Comparison of ENCODE assay signal across 1 cellular context in the genomic region with DNA sequence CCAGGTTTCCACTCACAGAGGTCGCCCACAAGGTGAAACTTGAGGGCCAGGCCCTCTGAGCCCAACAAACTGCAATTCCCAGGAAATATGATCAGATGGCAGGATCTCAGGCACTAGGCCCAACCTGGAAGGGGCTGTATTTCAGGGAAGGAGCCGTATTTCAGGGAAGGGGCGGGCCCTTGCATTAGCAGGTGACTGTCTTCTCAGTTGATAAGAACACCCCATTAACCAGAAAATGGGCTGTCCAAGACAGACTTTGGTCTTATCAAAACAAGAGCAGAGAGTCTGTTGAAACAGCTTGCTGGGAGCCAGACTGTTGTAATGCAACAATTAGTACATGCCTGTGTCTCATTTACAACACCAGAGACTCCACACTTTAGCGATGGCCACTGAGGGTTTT.
A peak's percentile ranks its signal among the peaks of the same experiment; 100 is the strongest.
TF ChIP-seq lines count a peak whose summit lies in the region.

No MANE protein-coding gene starts in this region.

TF ChIP-seq in K562, 482 proteins besides CTCF, POLR2A, EP300 and RAD21 (continued from another document and continues in another):
- TF ChIP-seq, protein P1, sequence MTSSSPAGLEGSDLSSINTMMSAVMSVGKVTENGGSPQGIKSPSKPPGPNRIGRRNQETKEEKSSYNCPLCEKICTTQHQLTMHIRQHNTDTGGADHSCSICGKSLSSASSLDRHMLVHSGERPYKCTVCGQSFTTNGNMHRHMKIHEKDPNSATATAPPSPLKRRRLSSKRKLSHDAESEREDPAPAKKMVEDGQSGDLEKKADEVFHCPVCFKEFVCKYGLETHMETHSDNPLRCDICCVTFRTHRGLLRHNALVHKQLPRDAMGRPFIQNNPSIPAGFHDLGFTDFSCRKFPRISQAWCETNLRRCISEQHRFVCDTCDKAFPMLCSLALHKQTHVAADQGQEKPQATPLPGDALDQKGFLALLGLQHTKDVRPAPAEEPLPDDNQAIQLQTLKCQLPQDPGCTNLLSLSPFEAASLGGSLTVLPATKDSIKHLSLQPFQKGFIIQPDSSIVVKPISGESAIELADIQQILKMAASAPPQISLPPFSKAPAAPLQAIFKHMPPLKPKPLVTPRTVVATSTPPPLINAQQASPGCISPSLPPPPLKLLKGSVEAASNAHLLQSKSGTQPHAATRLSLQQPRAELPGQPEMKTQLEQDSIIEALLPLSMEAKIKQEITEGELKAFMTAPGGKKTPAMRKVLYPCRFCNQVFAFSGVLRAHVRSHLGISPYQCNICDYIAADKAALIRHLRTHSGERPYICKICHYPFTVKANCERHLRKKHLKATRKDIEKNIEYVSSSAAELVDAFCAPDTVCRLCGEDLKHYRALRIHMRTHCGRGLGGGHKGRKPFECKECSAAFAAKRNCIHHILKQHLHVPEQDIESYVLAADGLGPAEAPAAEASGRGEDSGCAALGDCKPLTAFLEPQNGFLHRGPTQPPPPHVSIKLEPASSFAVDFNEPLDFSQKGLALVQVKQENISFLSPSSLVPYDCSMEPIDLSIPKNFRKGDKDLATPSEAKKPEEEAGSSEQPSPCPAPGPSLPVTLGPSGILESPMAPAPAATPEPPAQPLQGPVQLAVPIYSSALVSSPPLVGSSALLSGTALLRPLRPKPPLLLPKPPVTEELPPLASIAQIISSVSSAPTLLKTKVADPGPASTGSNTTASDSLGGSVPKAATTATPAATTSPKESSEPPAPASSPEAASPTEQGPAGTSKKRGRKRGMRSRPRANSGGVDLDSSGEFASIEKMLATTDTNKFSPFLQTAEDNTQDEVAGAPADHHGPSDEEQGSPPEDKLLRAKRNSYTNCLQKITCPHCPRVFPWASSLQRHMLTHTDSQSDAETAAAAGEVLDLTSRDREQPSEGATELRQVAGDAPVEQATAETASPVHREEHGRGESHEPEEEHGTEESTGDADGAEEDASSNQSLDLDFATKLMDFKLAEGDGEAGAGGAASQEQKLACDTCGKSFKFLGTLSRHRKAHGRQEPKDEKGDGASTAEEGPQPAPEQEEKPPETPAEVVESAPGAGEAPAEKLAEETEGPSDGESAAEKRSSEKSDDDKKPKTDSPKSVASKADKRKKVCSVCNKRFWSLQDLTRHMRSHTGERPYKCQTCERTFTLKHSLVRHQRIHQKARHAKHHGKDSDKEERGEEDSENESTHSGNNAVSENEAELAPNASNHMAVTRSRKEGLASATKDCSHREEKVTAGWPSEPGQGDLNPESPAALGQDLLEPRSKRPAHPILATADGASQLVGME (CRISPR knock-in tag; IDR thresholded peaks at IDR 0.05), result no peak
- no peak for TF ChIP-seq SIRT6 (IDR thresholded peaks at IDR 0.05; ENCODE audit: low read depth, low read length)
- peak; percentile 86 for TF ChIP-seq LCOR (CRISPR knock-in tag; IDR thresholded peaks at IDR 0.05)
- peak; percentile 76; the same call in 1 of the 2 replicates for TF ChIP-seq MYNN (IDR thresholded peaks at IDR 0.05)
- no peak for TF ChIP-seq MYNN (CRISPR knock-in tag; IDR thresholded peaks at IDR 0.05)
- TF ChIP-seq, protein P2, sequence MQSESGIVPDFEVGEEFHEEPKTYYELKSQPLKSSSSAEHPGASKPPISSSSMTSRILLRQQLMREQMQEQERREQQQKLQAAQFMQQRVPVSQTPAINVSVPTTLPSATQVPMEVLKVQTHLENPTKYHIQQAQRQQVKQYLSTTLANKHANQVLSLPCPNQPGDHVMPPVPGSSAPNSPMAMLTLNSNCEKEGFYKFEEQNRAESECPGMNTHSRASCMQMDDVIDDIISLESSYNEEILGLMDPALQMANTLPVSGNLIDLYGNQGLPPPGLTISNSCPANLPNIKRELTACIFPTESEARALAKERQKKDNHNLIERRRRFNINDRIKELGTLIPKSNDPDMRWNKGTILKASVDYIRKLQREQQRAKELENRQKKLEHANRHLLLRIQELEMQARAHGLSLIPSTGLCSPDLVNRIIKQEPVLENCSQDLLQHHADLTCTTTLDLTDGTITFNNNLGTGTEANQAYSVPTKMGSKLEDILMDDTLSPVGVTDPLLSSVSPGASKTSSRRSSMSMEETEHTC (IDR thresholded peaks at IDR 0.05), result 0 out of 2 replicates have a peak, but pooled peaks have one; percentile 50
- TF ChIP-seq, protein P3, sequence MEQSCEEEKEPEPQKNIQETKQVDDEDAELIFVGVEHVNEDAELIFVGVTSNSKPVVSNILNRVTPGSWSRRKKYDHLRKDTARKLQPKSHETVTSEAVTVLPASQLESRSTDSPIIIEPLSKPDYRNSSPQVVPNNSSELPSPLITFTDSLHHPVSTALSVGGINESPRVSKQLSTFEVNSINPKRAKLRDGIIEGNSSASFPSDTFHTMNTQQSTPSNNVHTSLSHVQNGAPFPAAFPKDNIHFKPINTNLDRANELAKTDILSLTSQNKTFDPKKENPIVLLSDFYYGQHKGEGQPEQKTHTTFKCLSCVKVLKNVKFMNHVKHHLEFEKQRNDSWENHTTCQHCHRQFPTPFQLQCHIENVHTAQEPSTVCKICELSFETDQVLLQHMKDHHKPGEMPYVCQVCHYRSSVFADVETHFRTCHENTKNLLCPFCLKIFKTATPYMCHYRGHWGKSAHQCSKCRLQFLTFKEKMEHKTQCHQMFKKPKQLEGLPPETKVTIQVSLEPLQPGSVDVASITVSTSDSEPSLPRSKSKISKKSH (CRISPR knock-in tag; IDR thresholded peaks at IDR 0.05), result no peak
- peak; percentile 36 to 65; a peak in 2 of 4 replicates for TF ChIP-seq FOXK2 (conservative IDR thresholded peaks at IDR 0.05 in 1 of 2, IDR thresholded peaks at IDR 0.05 in 1 of 2; ENCODE audit: low read depth in 2 of 2)
- peak; percentile 28; the same call in 1 of the 2 replicates for TF ChIP-seq CXXC5 (CRISPR knock-in tag; IDR thresholded peaks at IDR 0.05)
- peak; percentile 53; the same call in 1 of the 2 replicates for TF ChIP-seq SMARCE1 (IDR thresholded peaks at IDR 0.05)
- 0 out of 2 replicates have a peak, but pooled peaks have one; percentile 34 for TF ChIP-seq EHMT2 (IDR thresholded peaks at IDR 0.05)
- peak; percentile 19 to 25; a peak in 2 of 4 replicates for TF ChIP-seq NRF1 (conservative IDR thresholded peaks at IDR 0.05 in 1 of 2, IDR thresholded peaks at IDR 0.05 in 1 of 2)
- peak; percentile 38; the same call in 1 of the 2 replicates for TF ChIP-seq PHB2 (IDR thresholded peaks at IDR 0.05; ENCODE audit: low read depth)
- 0 out of 2 replicates have a peak, but pooled peaks have one; percentile 58 for TF ChIP-seq ZNF224 (CRISPR knock-in tag; IDR thresholded peaks at IDR 0.05)
- TF ChIP-seq CBX8 (IDR thresholded peaks at IDR 0.05; ENCODE audit: borderline replicate concordance, extremely low read depth, low read depth, low read length, poor library complexity, severe bottlenecking), result no peak
- TF ChIP-seq, protein P4, sequence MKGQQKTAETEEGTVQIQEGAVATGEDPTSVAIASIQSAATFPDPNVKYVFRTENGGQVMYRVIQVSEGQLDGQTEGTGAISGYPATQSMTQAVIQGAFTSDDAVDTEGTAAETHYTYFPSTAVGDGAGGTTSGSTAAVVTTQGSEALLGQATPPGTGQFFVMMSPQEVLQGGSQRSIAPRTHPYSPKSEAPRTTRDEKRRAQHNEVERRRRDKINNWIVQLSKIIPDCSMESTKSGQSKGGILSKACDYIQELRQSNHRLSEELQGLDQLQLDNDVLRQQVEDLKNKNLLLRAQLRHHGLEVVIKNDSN (CRISPR knock-in tag; IDR thresholded peaks at IDR 0.05), result peak; percentile 41; the same call in 1 of the 2 replicates
- TF ChIP-seq KHSRP (IDR thresholded peaks at IDR 0.05), result no peak
- peak; percentile 42 for TF ChIP-seq NFIC (IDR thresholded peaks at IDR 0.05)
- TF ChIP-seq DPF2 (IDR thresholded peaks at IDR 0.05), result peak; percentile 86
- TF ChIP-seq TEAD2 (tag; IDR thresholded peaks at IDR 0.05), result 0 out of 2 replicates have a peak, but pooled peaks have one; percentile 29
- TF ChIP-seq ZEB2 (IDR thresholded peaks at IDR 0.05), result peak; percentile 71; the same call in 1 of the 2 replicates
- TF ChIP-seq, protein P5, sequence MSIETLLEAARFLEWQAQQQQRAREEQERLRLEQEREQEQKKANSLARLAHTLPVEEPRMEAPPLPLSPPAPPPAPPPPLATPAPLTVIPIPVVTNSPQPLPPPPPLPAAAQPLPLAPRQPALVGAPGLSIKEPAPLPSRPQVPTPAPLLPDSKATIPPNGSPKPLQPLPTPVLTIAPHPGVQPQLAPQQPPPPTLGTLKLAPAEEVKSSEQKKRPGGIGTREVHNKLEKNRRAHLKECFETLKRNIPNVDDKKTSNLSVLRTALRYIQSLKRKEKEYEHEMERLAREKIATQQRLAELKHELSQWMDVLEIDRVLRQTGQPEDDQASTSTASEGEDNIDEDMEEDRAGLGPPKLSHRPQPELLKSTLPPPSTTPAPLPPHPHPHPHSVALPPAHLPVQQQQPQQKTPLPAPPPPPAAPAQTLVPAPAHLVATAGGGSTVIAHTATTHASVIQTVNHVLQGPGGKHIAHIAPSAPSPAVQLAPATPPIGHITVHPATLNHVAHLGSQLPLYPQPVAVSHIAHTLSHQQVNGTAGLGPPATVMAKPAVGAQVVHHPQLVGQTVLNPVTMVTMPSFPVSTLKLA (conservative IDR thresholded peaks at IDR 0.05), result 0 out of 4 replicates have a peak, but pooled peaks of 1 of the 2 experiments have one; percentile 30
- peak; percentile 45; the same call in 1 of the 2 replicates for TF ChIP-seq JUND (IDR thresholded peaks at IDR 0.05; ENCODE audit: borderline replicate concordance, low read depth, low read length)
- no peak; the same call in 2 of the 3 replicates for TF ChIP-seq JUND (tag; IDR thresholded peaks at IDR 0.05; ENCODE audit: borderline replicate concordance, low read depth, low read length)
- TF ChIP-seq ZBTB1 (CRISPR knock-in tag; IDR thresholded peaks at IDR 0.05; ENCODE audit: borderline replicate concordance, low read depth), result 0 out of 2 replicates have a peak, but pooled peaks have one; percentile 43
- peak; percentile 69 for TF ChIP-seq HDAC3 (IDR thresholded peaks at IDR 0.05; ENCODE audit: borderline replicate concordance, partially characterized antibody)
- no peak for TF ChIP-seq NR3C1 (CRISPR knock-in tag; IDR thresholded peaks at IDR 0.05)
- TF ChIP-seq, protein P6, sequence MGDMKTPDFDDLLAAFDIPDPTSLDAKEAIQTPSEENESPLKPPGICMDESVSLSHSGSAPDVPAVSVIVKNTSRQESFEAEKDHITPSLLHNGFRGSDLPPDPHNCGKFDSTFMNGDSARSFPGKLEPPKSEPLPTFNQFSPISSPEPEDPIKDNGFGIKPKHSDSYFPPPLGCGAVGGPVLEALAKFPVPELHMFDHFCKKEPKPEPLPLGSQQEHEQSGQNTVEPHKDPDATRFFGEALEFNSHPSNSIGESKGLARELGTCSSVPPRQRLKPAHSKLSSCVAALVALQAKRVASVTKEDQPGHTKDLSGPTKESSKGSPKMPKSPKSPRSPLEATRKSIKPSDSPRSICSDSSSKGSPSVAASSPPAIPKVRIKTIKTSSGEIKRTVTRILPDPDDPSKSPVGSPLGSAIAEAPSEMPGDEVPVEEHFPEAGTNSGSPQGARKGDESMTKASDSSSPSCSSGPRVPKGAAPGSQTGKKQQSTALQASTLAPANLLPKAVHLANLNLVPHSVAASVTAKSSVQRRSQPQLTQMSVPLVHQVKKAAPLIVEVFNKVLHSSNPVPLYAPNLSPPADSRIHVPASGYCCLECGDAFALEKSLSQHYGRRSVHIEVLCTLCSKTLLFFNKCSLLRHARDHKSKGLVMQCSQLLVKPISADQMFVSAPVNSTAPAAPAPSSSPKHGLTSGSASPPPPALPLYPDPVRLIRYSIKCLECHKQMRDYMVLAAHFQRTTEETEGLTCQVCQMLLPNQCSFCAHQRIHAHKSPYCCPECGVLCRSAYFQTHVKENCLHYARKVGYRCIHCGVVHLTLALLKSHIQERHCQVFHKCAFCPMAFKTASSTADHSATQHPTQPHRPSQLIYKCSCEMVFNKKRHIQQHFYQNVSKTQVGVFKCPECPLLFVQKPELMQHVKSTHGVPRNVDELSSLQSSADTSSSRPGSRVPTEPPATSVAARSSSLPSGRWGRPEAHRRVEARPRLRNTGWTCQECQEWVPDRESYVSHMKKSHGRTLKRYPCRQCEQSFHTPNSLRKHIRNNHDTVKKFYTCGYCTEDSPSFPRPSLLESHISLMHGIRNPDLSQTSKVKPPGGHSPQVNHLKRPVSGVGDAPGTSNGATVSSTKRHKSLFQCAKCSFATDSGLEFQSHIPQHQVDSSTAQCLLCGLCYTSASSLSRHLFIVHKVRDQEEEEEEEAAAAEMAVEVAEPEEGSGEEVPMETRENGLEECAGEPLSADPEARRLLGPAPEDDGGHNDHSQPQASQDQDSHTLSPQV (IDR thresholded peaks at IDR 0.05), result 0 out of 2 replicates have a peak, but pooled peaks have one; percentile 46
- TF ChIP-seq, protein P7, sequence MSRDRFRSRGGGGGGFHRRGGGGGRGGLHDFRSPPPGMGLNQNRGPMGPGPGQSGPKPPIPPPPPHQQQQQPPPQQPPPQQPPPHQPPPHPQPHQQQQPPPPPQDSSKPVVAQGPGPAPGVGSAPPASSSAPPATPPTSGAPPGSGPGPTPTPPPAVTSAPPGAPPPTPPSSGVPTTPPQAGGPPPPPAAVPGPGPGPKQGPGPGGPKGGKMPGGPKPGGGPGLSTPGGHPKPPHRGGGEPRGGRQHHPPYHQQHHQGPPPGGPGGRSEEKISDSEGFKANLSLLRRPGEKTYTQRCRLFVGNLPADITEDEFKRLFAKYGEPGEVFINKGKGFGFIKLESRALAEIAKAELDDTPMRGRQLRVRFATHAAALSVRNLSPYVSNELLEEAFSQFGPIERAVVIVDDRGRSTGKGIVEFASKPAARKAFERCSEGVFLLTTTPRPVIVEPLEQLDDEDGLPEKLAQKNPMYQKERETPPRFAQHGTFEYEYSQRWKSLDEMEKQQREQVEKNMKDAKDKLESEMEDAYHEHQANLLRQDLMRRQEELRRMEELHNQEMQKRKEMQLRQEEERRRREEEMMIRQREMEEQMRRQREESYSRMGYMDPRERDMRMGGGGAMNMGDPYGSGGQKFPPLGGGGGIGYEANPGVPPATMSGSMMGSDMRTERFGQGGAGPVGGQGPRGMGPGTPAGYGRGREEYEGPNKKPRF (IDR thresholded peaks at IDR 0.05; ENCODE audit: low read depth, low read length), result no peak
- TF ChIP-seq FOXA3 (CRISPR knock-in tag; conservative IDR thresholded peaks at IDR 0.05 in 1 of 2, IDR thresholded peaks at IDR 0.05 in 1 of 2), result peak; percentile 68 to 93; a peak in 3 of 4 replicates
- peak in 1 of 2 experiments; percentile 62; a peak in 2 of 4 replicates for TF ChIP-seq HDAC1 (IDR thresholded peaks at IDR 0.05)
- TF ChIP-seq TRIM24 (IDR thresholded peaks at IDR 0.05), result peak; percentile 71 to 72
- TF ChIP-seq CTBP1 (IDR thresholded peaks at IDR 0.05; ENCODE audit: borderline replicate concordance), result peak; percentile 74; the same call in 1 of the 2 replicates
- peak; percentile 70 for TF ChIP-seq ATF7 (IDR thresholded peaks at IDR 0.05)
- TF ChIP-seq COPS2 (conservative IDR thresholded peaks at IDR 0.05), result no peak
- TF ChIP-seq, protein P8, sequence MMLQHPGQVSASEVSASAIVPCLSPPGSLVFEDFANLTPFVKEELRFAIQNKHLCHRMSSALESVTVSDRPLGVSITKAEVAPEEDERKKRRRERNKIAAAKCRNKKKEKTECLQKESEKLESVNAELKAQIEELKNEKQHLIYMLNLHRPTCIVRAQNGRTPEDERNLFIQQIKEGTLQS (IDR thresholded peaks at IDR 0.05), result peak; percentile 13; the same call in 1 of the 2 replicates
- TF ChIP-seq, protein P8 (CRISPR knock-in tag; conservative IDR thresholded peaks at IDR 0.05), result 0 out of 2 replicates have a peak, but pooled peaks have one; percentile 68
- TF ChIP-seq BHLHE40 (IDR thresholded peaks at IDR 0.05; ENCODE audit: low read length), result peak; percentile 70
- TF ChIP-seq ZKSCAN3 (CRISPR knock-in tag; IDR thresholded peaks at IDR 0.05), result no peak
- peak in 1 of 2 experiments; percentile 15; a peak in 1 of 4 replicates for TF ChIP-seq MAZ (CRISPR knock-in tag; conservative IDR thresholded peaks at IDR 0.05 in 1 of 2, IDR thresholded peaks at IDR 0.05 in 1 of 2)
- TF ChIP-seq NCOR1 (IDR thresholded peaks at IDR 0.05), result peak; percentile 87
- peak; percentile 94 for TF ChIP-seq TCF3 (CRISPR knock-in tag; IDR thresholded peaks at IDR 0.05)
